Comparison of ENCODE assay signal across 27 cellular contexts in the genomic region with DNA sequence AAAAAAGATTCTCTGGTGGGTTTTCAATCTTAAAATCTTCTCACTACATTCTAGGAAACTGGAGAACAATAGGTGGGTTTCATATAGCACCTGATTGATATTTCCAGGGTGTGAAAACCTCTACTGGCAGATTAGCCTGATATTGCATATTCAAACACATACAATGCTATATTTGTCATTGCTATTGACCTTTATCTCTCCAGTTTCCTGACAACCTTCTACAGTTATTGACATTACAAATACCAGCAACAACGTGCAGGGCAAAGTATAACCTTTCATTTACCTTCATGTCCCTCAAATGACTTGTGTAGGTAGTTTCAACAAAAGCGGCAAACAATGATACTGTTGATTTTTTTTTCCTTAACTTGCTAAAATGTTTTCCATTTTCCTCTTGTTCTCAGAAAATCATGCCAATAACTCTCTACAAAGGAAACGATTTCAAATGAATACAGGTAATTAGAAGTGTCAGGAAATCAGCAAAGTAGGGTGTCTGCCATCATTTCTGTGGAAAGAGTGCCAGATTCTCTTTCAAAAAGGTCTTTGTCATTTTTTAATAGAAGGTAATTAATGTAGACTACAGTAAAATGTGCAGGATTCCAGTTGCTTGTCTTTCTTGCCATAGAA.
DNase-seq lines count a peak whose midpoint lies in the region; ATAC-seq and FAIRE-seq lines count a peak whose summit lies in the region.
"Had no signal": no experiment of that assay in that cellular context is flagged by ENCODE, and none has a peak within 500 bp of the region (broad histone marks: within the 10 kb centered on the region; RNA-seq: fewer than 3 reads in every experiment).

No MANE protein-coding gene starts in this region.

- no peak for DNase-seq in HTR-8/SVneo (ENCODE audit: insufficient read length, low spot score)
- peak; percentile 20 to 49 for DNase-seq in NCI-H526 (lab: John Stamatoyannopoulos, UW)
- peak; percentile 81 for DNase-seq in small intestine
- no peak for DNase-seq in cerebellum (ENCODE audit: low spot score)
- DNase-seq in MV-4-11 (lab: John Stamatoyannopoulos, UW) = no peak
- DNase-seq: activated CD8-positive, alpha-beta T cell treated with anti-CD3 and anti-CD28 coated beads, Interleukin-2, amount 10 ng/mL, durations not matched to agents 7 days and 5 days; activated naive CD4-positive, alpha-beta T cell treated with anti-CD3 and anti-CD28 coated beads, Interleukin-2, amount 10 ng/mL, durations not matched to agents 7 days and 5 days; amniotic stem cell; cerebellar nuclear complex; esophagus squamous epithelium; foreskin keratinocyte; heart right ventricle; KBM-7; kidney glomerular epithelial cell; NCI-H1105; NCI-H2107; occipital lobe; Right ventricle myocardium superior had no signal

- H3K4me1 ChIP-seq in small intestine (ENCODE audit: control insufficient read depth in 2 of 2, insufficient read depth in 1 of 2, low read depth in 1 of 2, low read length in 1 of 2) = no peaks in the 10 kb centered on the region
- H3K4me1 ChIP-seq: BLaER1 treated with 17β-estradiol and CSF1 and Interleukin-3, amounts not matched to agents 10 nM and 100 nM; esophagus squamous epithelium; foreskin keratinocyte; tibial nerve had no signal

- ATAC-seq in HG02981 (IDR thresholded peaks at IDR 0.05; ENCODE audit: unreplicated experiment) = no peak
- ATAC-seq: activated CD8-positive, alpha-beta T cell treated with anti-CD3 and anti-CD28 coated beads, Interleukin-2, amount 10 ng/mL, durations not matched to agents 7 days and 5 days; activated T-helper 17 cell treated with anti-CD3 and anti-CD28 coated beads, Interleukin-2, amount 50 U/mL, for 72 hours; foreskin keratinocyte; GM23338; heart right ventricle; natural killer cell treated with Interleukin-12 subunit alpha and Interleukin-12 subunit beta and Interleukin-15 and Interleukin-18, amount 100 ng/mL, for 72 hours; stimulated activated effector memory CD8-positive, alpha-beta T cell treated with anti-CD3 and anti-CD28 coated beads, Interleukin-12 subunit alpha, Interleukin-12 subunit beta, amount 100 ng/mL, for 72 hours had no signal

- no peaks in the 10 kb centered on the region for H3K36me3 ChIP-seq in small intestine (ENCODE audit: control insufficient read depth in 2 of 2, insufficient read depth in 2 of 2, low read length in 2 of 2)
- H3K36me3 ChIP-seq: BLaER1 treated with 17β-estradiol and CSF1 and Interleukin-3, amounts not matched to agents 10 nM and 100 nM; esophagus squamous epithelium; heart right ventricle; tibial nerve had no signal

- H3K4me3 ChIP-seq in small intestine (ENCODE audit: low read depth in 1 of 2, low read length in 2 of 2) = no peak overlapping the region
- H3K4me3 ChIP-seq: BLaER1 treated with 17β-estradiol and CSF1 and Interleukin-3, amounts not matched to agents 10 nM and 100 nM; esophagus squamous epithelium; GM23338; heart right ventricle; lung; tibial nerve had no signal

- 9 to 35% (median 19%) methylated on average over 3 of the region's 3 CpGs for WGBS in small intestine, 3 donors

- no peaks in the 10 kb centered on the region for H3K27me3 ChIP-seq in small intestine (ENCODE audit: control insufficient read depth in 2 of 2, insufficient read depth in 2 of 2, low read length in 2 of 2)
- H3K27me3 ChIP-seq: BLaER1 treated with 17β-estradiol and CSF1 and Interleukin-3, amounts not matched to agents 10 nM and 100 nM; esophagus squamous epithelium; foreskin keratinocyte; heart right ventricle; tibial nerve had no signal

- H3K27ac ChIP-seq in small intestine (ENCODE audit: low read depth in 1 of 2, low read length in 1 of 2) = peak overlapping the region in 1 of 2 donors; percentile 11
- H3K27ac ChIP-seq: BLaER1 treated with 17β-estradiol and CSF1 and Interleukin-3, amounts not matched to agents 10 nM and 100 nM; esophagus squamous epithelium; foreskin keratinocyte; heart right ventricle; tibial nerve had no signal

- no peaks in the 10 kb centered on the region for H3K9me3 ChIP-seq in small intestine (ENCODE audit: control insufficient read depth, low read depth)
- H3K9me3 ChIP-seq: BLaER1 treated with 17β-estradiol and CSF1 and Interleukin-3, amounts not matched to agents 10 nM and 100 nM; esophagus squamous epithelium; heart right ventricle; tibial nerve had no signal

- peak; percentile 23 for FAIRE-seq in HTR-8/SVneo (lab: Jason Lieb, UNC)
- peak; percentile 85 for FAIRE-seq in islet of Langerhans (lab: Jason Lieb, UNC)
- peak; percentile 47 for FAIRE-seq in small intestine (lab: Jason Lieb, UNC)

Comparison
In these comparisons a context has a peak if more than half of its experiments do, and no peak if none do; other contexts are left out.
1. DNase-seq: peak in NCI-H526 (2 of 2) and small intestine (single experiment); none in HTR-8/SVneo (single experiment), cerebellum (single experiment) and MV-4-11 (single experiment).